ENCODE assay signal across 8 cellular contexts in genomic region chr1:153922838-153923652, GRCh38. TPM values are rescaled to one million over a fixed set of nuclear protein-coding genes. Genes with fewer than 3 reads are reported as not detected.
DNase-seq lines count a peak whose midpoint lies in the region; ATAC-seq and TF ChIP-seq lines count a peak whose summit lies in the region.

Gene GATAD2B (minus strand): TSS chr1:153922972. CDS start chr1:153828347, 94,625 bp downstream.

- H3K27ac ChIP-seq in osteoblast (ENCODE audit: low read depth, low read length) (peak within 1 kb of the TSS; percentile 85), thoracic aorta (peak within 1 kb of the TSS; percentile 81 to 87)

- peak within 1 kb of the TSS; percentile 98 for H2AFZ ChIP-seq in osteoblast (ENCODE audit: low read length)

- H3K9me3 ChIP-seq in osteoblast (ENCODE audit: low read depth, low read length) (no peaks in the 10 kb centered on the region), thoracic aorta (no peaks in the 10 kb centered on the region)

- H3K4me2 ChIP-seq in osteoblast (ENCODE audit: insufficient read depth, low read length): peak within 1 kb of the TSS; percentile 98

- ATAC-seq in HG02610 (IDR thresholded peaks at IDR 0.05; ENCODE audit: unreplicated experiment) (peak; percentile 94), thoracic aorta (ENCODE audit: insufficient number of reproducible peaks, low FRiP score, low read depth) (peak; percentile 99)
- ATAC-seq in activated naive CD4-positive, alpha-beta T cell treated with anti-CD3 and anti-CD28 coated beads, Interleukin-2, amount 50 U/mL, for 72 hours: peak; percentile 95 to 96

- H3K4me1 ChIP-seq in osteoblast (ENCODE audit: insufficient read depth, low read length) (peaks cover 29% of the 10 kb centered on the region), thoracic aorta (ENCODE audit: control insufficient read depth in 1 of 2, low read depth in 2 of 2) (peaks cover 28 to 31% of the 10 kb centered on the region in 2 donors)

- TF ChIP-seq CTCF in glutamatergic neuron (IDR thresholded peaks at IDR 0.05; ENCODE audit: partially characterized antibody, unreplicated experiment) (no peak), osteoblast (IDR thresholded peaks at IDR 0.05; ENCODE audit: extremely low read depth, low read depth, low read length) (no peak), thoracic aorta (IDR thresholded peaks at IDR 0.05) (no peak)

- H3K79me2 ChIP-seq in osteoblast (ENCODE audit: insufficient read depth, low read length): peaks cover 43% of the 10 kb centered on the region

- H3K36me3 ChIP-seq in osteoblast (ENCODE audit: insufficient read depth, low read length) (peaks cover 4% of the 10 kb centered on the region), thoracic aorta (no peaks in the 10 kb centered on the region)

- no peaks in the 10 kb centered on the region for H3K27me3 ChIP-seq in osteoblast (ENCODE audit: insufficient read depth, low read length)
- no peaks in the 10 kb centered on the region for H3K27me3 ChIP-seq in thoracic aorta (replicated peaks; ENCODE audit: insufficient read depth)

- H3K9me3 Mint-ChIP-seq in activated naive CD4-positive, alpha-beta T cell treated with anti-CD3 and anti-CD28 coated beads, Interleukin-2, amount 50 U/mL, for 72 hours: no peaks in the 10 kb centered on the region
- peaks cover 22% of the 10 kb centered on the region for H3K9me3 Mint-ChIP-seq in glutamatergic neuron (ENCODE audit: unreplicated experiment)

- H3K4me3 ChIP-seq in GM08714 (ENCODE audit: low read length) (peak within 1 kb of the TSS; percentile 74), osteoblast (ENCODE audit: insufficient read depth, low read length) (peak within 1 kb of the TSS; percentile 83), thoracic aorta (peak within 1 kb of the TSS; percentile 76)

- peaks cover 10% of the 10 kb centered on the region for H3K27me3 Mint-ChIP-seq in glutamatergic neuron (ENCODE audit: unreplicated experiment)

- H4K20me1 ChIP-seq in osteoblast (ENCODE audit: insufficient read depth, low read length): peaks cover 36% of the 10 kb centered on the region

- H3K4me3 Mint-ChIP-seq in glutamatergic neuron (ENCODE audit: unreplicated experiment): peak within 1 kb of the TSS; percentile 95

- peaks cover 23% of the 10 kb centered on the region for H3K4me1 Mint-ChIP-seq in glutamatergic neuron (ENCODE audit: low read depth, unreplicated experiment)

- peaks cover 9 to 16% of the 10 kb centered on the region in 2 donors for H3K36me3 Mint-ChIP-seq in activated naive CD4-positive, alpha-beta T cell treated with anti-CD3 and anti-CD28 coated beads, Interleukin-2, amount 50 U/mL, for 72 hours
- H3K36me3 Mint-ChIP-seq in glutamatergic neuron (ENCODE audit: unreplicated experiment): no peaks in the 10 kb centered on the region

- peak within 1 kb of the TSS; percentile 97 to 99 for H3K27ac Mint-ChIP-seq in activated naive CD4-positive, alpha-beta T cell treated with anti-CD3 and anti-CD28 coated beads, Interleukin-2, amount 50 U/mL, for 72 hours
- H3K27ac Mint-ChIP-seq in glutamatergic neuron (ENCODE audit: unreplicated experiment): peak within 1 kb of the TSS; percentile 96

- DNase-seq in NCI-H1092 treated with DMSO at 0.1 percent for 48 hours (lab: John Stamatoyannopoulos, UW): peak; percentile 100
- peak; percentile 100 for DNase-seq in SKM-1 (lab: John Stamatoyannopoulos, UW; ENCODE audit: unreplicated experiment)
- DNase-seq in activated naive CD4-positive, alpha-beta T cell treated with anti-CD3 and anti-CD28 coated beads, Interleukin-2, amount 50 U/mL, for 72 hours (ENCODE audit: low spot score in 2 of 2): peak; percentile 98 to 99
- DNase-seq in glutamatergic neuron: peak; percentile 97
- DNase-seq in osteoblast (ENCODE audit: insufficient read length, low spot score, missing footprints): peak; percentile 99
- peak; percentile 98 for DNase-seq in thoracic aorta (ENCODE audit: low spot score)

RNA-seq across cellular contexts. Expression of gene GATAD2B, which starts in this region (rescaled TPM):
- total RNA-seq in activated naive CD4-positive, alpha-beta T cell treated with anti-CD3 and anti-CD28 coated beads, Interleukin-2, amount 50 U/mL, for 72 hours: 100 to 1,000 TPM in 1 of 2 donors, 10 to 100 TPM in 1; 58.7 to 102 TPM
- total RNA-seq in glutamatergic neuron (ENCODE audit: unreplicated experiment) (57.6 TPM), osteoblast (9.7 and 11.6 TPM in 2 replicates), thoracic aorta (10 to 100 TPM; 22.7 to 31.5 TPM)

Comparison
In these comparisons a context has a peak if more than half of its experiments do, and no peak if none do; other contexts are left out.
1. Peak in every context shown above with its lines: DNase-seq, ATAC-seq, H3K4me3 ChIP-seq and H3K27ac ChIP-seq.